1 cellular context compared by ENCODE assay signal in the genomic region with DNA sequence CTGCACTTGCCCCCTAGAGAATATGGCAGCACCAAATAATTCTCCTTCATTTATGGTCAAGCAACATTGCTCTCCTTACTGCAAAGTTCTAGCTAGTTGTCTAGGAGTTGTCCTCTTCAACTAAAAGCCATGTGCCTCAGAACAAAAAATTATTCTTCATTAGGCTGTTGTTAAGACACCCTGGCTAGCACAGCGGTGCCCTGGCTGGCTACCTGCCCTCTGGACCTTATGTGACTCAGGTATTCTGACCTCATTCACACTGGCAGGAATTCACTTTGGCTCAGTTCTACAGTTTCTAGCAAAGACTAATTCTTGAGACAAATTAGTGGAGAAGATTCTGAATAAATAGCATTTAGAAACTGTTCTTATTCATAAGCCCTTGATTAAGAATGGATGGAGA.
TF ChIP-seq lines count a peak whose summit lies in the region.

No MANE protein-coding gene starts in this region.

TF ChIP-seq in WTC11, 78 proteins besides CTCF, POLR2A, EP300 and RAD21 (continued from another document):
- TF ChIP-seq ESRRA (CRISPR knock-in tag; IDR thresholded peaks at IDR 0.05; ENCODE audit: borderline replicate concordance) (no peak), NR1H2 (CRISPR knock-in tag; IDR thresholded peaks at IDR 0.05) (no peak), RORB (CRISPR knock-in tag; IDR thresholded peaks at IDR 0.05) (no peak), ZNF263 (CRISPR knock-in tag; IDR thresholded peaks at IDR 0.05; ENCODE audit: low read depth) (no peak), ETV6 (CRISPR knock-in tag; IDR thresholded peaks at IDR 0.05) (no peak), SMAD4 (CRISPR knock-in tag; IDR thresholded peaks at IDR 0.05) (no peak)
- TF ChIP-seq, protein P1, sequence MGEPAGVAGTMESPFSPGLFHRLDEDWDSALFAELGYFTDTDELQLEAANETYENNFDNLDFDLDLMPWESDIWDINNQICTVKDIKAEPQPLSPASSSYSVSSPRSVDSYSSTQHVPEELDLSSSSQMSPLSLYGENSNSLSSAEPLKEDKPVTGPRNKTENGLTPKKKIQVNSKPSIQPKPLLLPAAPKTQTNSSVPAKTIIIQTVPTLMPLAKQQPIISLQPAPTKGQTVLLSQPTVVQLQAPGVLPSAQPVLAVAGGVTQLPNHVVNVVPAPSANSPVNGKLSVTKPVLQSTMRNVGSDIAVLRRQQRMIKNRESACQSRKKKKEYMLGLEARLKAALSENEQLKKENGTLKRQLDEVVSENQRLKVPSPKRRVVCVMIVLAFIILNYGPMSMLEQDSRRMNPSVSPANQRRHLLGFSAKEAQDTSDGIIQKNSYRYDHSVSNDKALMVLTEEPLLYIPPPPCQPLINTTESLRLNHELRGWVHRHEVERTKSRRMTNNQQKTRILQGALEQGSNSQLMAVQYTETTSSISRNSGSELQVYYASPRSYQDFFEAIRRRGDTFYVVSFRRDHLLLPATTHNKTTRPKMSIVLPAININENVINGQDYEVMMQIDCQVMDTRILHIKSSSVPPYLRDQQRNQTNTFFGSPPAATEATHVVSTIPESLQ (CRISPR knock-in tag; IDR thresholded peaks at IDR 0.05) = no peak
- TF ChIP-seq, protein P2, sequence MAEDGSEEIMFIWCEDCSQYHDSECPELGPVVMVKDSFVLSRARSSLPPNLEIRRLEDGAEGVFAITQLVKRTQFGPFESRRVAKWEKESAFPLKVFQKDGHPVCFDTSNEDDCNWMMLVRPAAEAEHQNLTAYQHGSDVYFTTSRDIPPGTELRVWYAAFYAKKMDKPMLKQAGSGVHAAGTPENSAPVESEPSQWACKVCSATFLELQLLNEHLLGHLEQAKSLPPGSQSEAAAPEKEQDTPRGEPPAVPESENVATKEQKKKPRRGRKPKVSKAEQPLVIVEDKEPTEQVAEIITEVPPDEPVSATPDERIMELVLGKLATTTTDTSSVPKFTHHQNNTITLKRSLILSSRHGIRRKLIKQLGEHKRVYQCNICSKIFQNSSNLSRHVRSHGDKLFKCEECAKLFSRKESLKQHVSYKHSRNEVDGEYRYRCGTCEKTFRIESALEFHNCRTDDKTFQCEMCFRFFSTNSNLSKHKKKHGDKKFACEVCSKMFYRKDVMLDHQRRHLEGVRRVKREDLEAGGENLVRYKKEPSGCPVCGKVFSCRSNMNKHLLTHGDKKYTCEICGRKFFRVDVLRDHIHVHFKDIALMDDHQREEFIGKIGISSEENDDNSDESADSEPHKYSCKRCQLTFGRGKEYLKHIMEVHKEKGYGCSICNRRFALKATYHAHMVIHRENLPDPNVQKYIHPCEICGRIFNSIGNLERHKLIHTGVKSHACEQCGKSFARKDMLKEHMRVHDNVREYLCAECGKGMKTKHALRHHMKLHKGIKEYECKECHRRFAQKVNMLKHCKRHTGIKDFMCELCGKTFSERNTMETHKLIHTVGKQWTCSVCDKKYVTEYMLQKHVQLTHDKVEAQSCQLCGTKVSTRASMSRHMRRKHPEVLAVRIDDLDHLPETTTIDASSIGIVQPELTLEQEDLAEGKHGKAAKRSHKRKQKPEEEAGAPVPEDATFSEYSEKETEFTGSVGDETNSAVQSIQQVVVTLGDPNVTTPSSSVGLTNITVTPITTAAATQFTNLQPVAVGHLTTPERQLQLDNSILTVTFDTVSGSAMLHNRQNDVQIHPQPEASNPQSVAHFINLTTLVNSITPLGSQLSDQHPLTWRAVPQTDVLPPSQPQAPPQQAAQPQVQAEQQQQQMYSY (CRISPR knock-in tag; IDR thresholded peaks at IDR 0.05) = no peak
